Comparison of ENCODE assay signal across 17 cellular contexts in the genomic region with DNA sequence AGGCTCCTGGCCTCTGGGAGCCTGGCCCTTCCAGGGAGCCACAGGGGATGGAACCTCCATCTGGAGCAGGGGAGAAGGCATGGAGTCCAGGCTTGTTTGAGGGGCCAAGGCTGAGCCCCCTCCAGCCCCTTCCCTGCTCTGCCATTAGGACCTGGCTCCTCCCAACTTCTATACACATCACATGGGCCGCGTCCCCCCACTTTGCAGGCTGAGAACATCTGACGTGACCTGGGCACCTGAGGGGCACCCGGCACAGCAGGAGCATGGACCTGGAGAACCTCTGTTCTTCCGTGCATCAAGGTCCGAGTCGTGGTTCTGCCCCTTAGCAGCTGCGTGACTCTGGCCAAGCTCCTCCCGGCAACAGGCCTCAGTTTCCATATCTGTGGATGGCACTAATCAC. TPM values are rescaled to one million over a fixed set of nuclear protein-coding genes. Genes with fewer than 3 reads are reported as not detected.
DNase-seq lines count a peak whose midpoint lies in the region; ATAC-seq and TF ChIP-seq lines count a peak whose summit lies in the region.
"Had no signal": no experiment of that assay in that cellular context is flagged by ENCODE, and none has a peak within 500 bp of the region (broad histone marks: within the 10 kb centered on the region; RNA-seq: fewer than 3 reads in every experiment).

No MANE protein-coding gene starts in this region.

- no peak overlapping the region for H2BK5ac ChIP-seq in H9 (ENCODE audit: insufficient read length, low read length)

- no peak overlapping the region for H4K5ac ChIP-seq in H9 (ENCODE audit: insufficient read length, low read depth, low read length)

- H3K9me3 ChIP-seq in WERI-Rb-1 (ENCODE audit: severe bottlenecking) (no peaks in the 10 kb centered on the region), lower lobe of right lung (no peaks in the 10 kb centered on the region), aorta (ENCODE audit: control insufficient read depth, low read length) (no peaks in the 10 kb centered on the region), H9 (ENCODE audit: control insufficient read depth, low read depth, low read length) (no peaks in the 10 kb centered on the region)
- H3K9me3 ChIP-seq: Caco-2 had no signal

- H2BK120ac ChIP-seq in H9 (ENCODE audit: low read depth, low read length, poor library complexity, severe bottlenecking) = no peak overlapping the region

- H3K36me3 ChIP-seq in WERI-Rb-1 (no peaks in the 10 kb centered on the region), lower lobe of right lung (no peaks in the 10 kb centered on the region), aorta (ENCODE audit: control insufficient read depth in 1 of 2, insufficient read depth in 2 of 2, low read length in 1 of 2) (no peaks in the 10 kb centered on the region)

- peak; percentile 15 for DNase-seq in left cardiac atrium
- no peak for DNase-seq in Right ventricle myocardium superior
- no peak for DNase-seq in WERI-Rb-1
- peak; percentile 33 for DNase-seq in lower lobe of right lung
- DNase-seq in aorta = peak in 1 of 2 donors; percentile 34
- no peak for DNase-seq in H9
- DNase-seq in activated CD4-positive, alpha-beta T cell treated with anti-CD3 and anti-CD28 coated beads, Interleukin-2, amount 10 ng/mL, durations not matched to agents 24 days and 14 days = no peak
- DNase-seq: 8988T; C1 segment of cervical spinal cord; Caco-2; CD4-positive, CD25-positive, alpha-beta regulatory T cell; GM23248; HFFc6 had no signal

- H3K36me3 Mint-ChIP-seq in H9 (ENCODE audit: insufficient read depth in 1 of 3, low read depth in 3 of 3) = no peaks in the 10 kb centered on the region
- no peaks in the 10 kb centered on the region for H3K36me3 Mint-ChIP-seq in activated CD4-positive, alpha-beta T cell treated with anti-CD3 and anti-CD28 coated beads, Interleukin-2, amount 10 ng/mL, durations not matched to agents 24 days and 14 days (ENCODE audit: low read depth)
- H3K36me3 Mint-ChIP-seq: CD4-positive, CD25-positive, alpha-beta regulatory T cell had no signal

- no peak overlapping the region for H2BK20ac ChIP-seq in H9 (ENCODE audit: low read depth, low read length, poor library complexity, severe bottlenecking)

- H2AFZ ChIP-seq in H9 (ENCODE audit: low read length) = no peak overlapping the region
- H2AFZ ChIP-seq: GM23248 had no signal

- WGBS in aorta, 2 donors = 90 to 96% methylated on average over 9 of the region's 9 CpGs
- no CpG with 5 or more reads among the region's 9 CpGs for WGBS in H9 (ENCODE audit: extremely low coverage, insufficient read length, low lambda C conversion rate)

- H3K4me2 ChIP-seq in H9 (ENCODE audit: insufficient read depth, insufficient read length, low read length) = no peak overlapping the region

- peak overlapping the region; percentile 79 for H3K27ac ChIP-seq in WERI-Rb-1
- no peak overlapping the region for H3K27ac ChIP-seq in lower lobe of right lung
- H3K27ac ChIP-seq in aorta (ENCODE audit: low read depth in 1 of 2, low read length in 2 of 2) = no peak overlapping the region
- no peak overlapping the region for H3K27ac ChIP-seq in H9 (ENCODE audit: insufficient read length, low read depth, low read length)
- H3K27ac ChIP-seq: GM23248 had no signal

- no peaks in the 10 kb centered on the region for H3K9me3 Mint-ChIP-seq in H9
- no peaks in the 10 kb centered on the region for H3K9me3 Mint-ChIP-seq in activated CD4-positive, alpha-beta T cell treated with anti-CD3 and anti-CD28 coated beads, Interleukin-2, amount 10 ng/mL, durations not matched to agents 24 days and 14 days
- H3K9me3 Mint-ChIP-seq: CD4-positive, CD25-positive, alpha-beta regulatory T cell; HFFc6 had no signal

- H4K8ac ChIP-seq in H9 (replicated peaks; ENCODE audit: insufficient read length, low read depth, low read length) = no peak overlapping the region

- no peak overlapping the region for H3K4ac ChIP-seq in H9 (ENCODE audit: low read depth, low read length)

- H3K23ac ChIP-seq in H9 (ENCODE audit: insufficient read length, low read depth, low read length) = no peak overlapping the region

- no peak overlapping the region for H3K56ac ChIP-seq in H9 (ENCODE audit: insufficient read length, low read depth, low read length)

- H2BK15ac ChIP-seq in H9 (ENCODE audit: low read depth, low read length) = no peak overlapping the region

- ATAC-seq in left cardiac atrium (no peak), Right ventricle myocardium superior (ENCODE audit: poor library complexity) (no peak), lower lobe of right lung (no peak), aorta (ENCODE audit: low FRiP score) (peak; percentile 9), GM18498 (IDR thresholded peaks at IDR 0.05; ENCODE audit: unreplicated experiment) (no peak)
- ATAC-seq: HCT116 had no signal

- H3K27me3 ChIP-seq in WERI-Rb-1 (ENCODE audit: insufficient read depth, low read depth, severe bottlenecking) (no peaks in the 10 kb centered on the region), lower lobe of right lung (ENCODE audit: low read depth) (peaks cover 21% of the 10 kb centered on the region), aorta (ENCODE audit: control insufficient read depth in 1 of 2, insufficient read depth in 2 of 2, low read length in 1 of 2) (no peaks in the 10 kb centered on the region), H9 (ENCODE audit: insufficient read depth, low read length) (no peaks in the 10 kb centered on the region)

- no peaks in the 10 kb centered on the region for H3K23me2 ChIP-seq in H9 (ENCODE audit: insufficient read length, low read depth, low read length, poor library complexity, severe bottlenecking)

- H3K4me1 Mint-ChIP-seq in H9 = peaks cover 22 to 26% of the 10 kb centered on the region in 2 experiments
- H3K4me1 Mint-ChIP-seq in activated CD4-positive, alpha-beta T cell treated with anti-CD3 and anti-CD28 coated beads, Interleukin-2, amount 10 ng/mL, durations not matched to agents 24 days and 14 days = no peaks in the 10 kb centered on the region

- H3K79me2 ChIP-seq in H9 (ENCODE audit: insufficient read depth, low read length) = no peaks in the 10 kb centered on the region

- TF ChIP-seq CTCF in WERI-Rb-1 (IDR thresholded peaks at IDR 0.05; ENCODE audit: low read depth, low read length) = no peak
- TF ChIP-seq CTCF in lower lobe of right lung (IDR thresholded peaks at IDR 0.05) = no peak
- no peak for TF ChIP-seq CTCF in H9 (conservative IDR thresholded peaks at IDR 0.05)

- no peak overlapping the region for H2AK5ac ChIP-seq in H9 (ENCODE audit: insufficient read length, low read length)

- H3K9ac ChIP-seq in H9 (ENCODE audit: extremely low read depth, insufficient read length, low read length) = no peak overlapping the region
- H3K9ac ChIP-seq: GM23248 had no signal

- no peak overlapping the region for H4K91ac ChIP-seq in H9 (ENCODE audit: insufficient read length, low read depth, low read length)

- H3T11ph ChIP-seq in H9 (ENCODE audit: low read length) = no peak overlapping the region

- no peak overlapping the region for H2BK12ac ChIP-seq in H9 (ENCODE audit: insufficient read length, low read depth, low read length)

- H3K18ac ChIP-seq in H9 (ENCODE audit: insufficient read length, low read depth, low read length) = no peak overlapping the region

- peaks cover 5% of the 10 kb centered on the region for H3K4me1 ChIP-seq in lower lobe of right lung
- no peaks in the 10 kb centered on the region for H3K4me1 ChIP-seq in aorta (ENCODE audit: control insufficient read depth in 1 of 2, insufficient read depth in 2 of 2, low read length in 2 of 2)
- H3K4me1 ChIP-seq in H9 (ENCODE audit: insufficient read depth, low read length) = no peaks in the 10 kb centered on the region; the same call in 1 of the 2 replicates
- H3K4me1 ChIP-seq: Caco-2 had no signal

- H3K27ac Mint-ChIP-seq in H9 = no peak overlapping the region
- H3K27ac Mint-ChIP-seq in activated CD4-positive, alpha-beta T cell treated with anti-CD3 and anti-CD28 coated beads, Interleukin-2, amount 10 ng/mL, durations not matched to agents 24 days and 14 days = no peak overlapping the region
- H3K27ac Mint-ChIP-seq: CD4-positive, CD25-positive, alpha-beta regulatory T cell; HFFc6 had no signal

- H3K4me3 Mint-ChIP-seq in H9 = no peak overlapping the region
- no peak overlapping the region for H3K4me3 Mint-ChIP-seq in activated CD4-positive, alpha-beta T cell treated with anti-CD3 and anti-CD28 coated beads, Interleukin-2, amount 10 ng/mL, durations not matched to agents 24 days and 14 days
- H3K4me3 Mint-ChIP-seq: CD4-positive, CD25-positive, alpha-beta regulatory T cell; HFFc6 had no signal

- H3K14ac ChIP-seq in H9 (ENCODE audit: insufficient read depth, low read length) = no peak overlapping the region

- no peaks in the 10 kb centered on the region for H4K20me1 ChIP-seq in H9 (ENCODE audit: control insufficient read depth, insufficient read depth, insufficient read length)

- intact Hi-C loops in left cardiac atrium (cut with DNase I) = no loop called here
- intact Hi-C loops in Right ventricle myocardium superior (cut with DNase I) = no loop called here
- intact Hi-C loops in lower lobe of right lung (cut with DNase I) = no loop called here
- intact Hi-C loops in aorta (cut with DNase I) = no loop called here
- intact Hi-C loops in activated CD4-positive, alpha-beta T cell treated with anti-CD3 and anti-CD28 coated beads, Interleukin-2, amount 10 ng/mL, durations not matched to agents 24 days and 14 days (cut with micrococcal nuclease) = no loop called here

- H3K79me1 ChIP-seq in H9 (ENCODE audit: insufficient read depth, low read depth, low read length, poor library complexity, severe bottlenecking) = no peaks in the 10 kb centered on the region

- H3K27me3 Mint-ChIP-seq in H9 (ENCODE audit: low read depth) = peaks cover 11% of the 10 kb centered on the region
- H3K27me3 Mint-ChIP-seq in activated CD4-positive, alpha-beta T cell treated with anti-CD3 and anti-CD28 coated beads, Interleukin-2, amount 10 ng/mL, durations not matched to agents 24 days and 14 days = peaks cover 6% of the 10 kb centered on the region

- H3K4me3 ChIP-seq in WERI-Rb-1 (ENCODE audit: low read depth, low read length) (no peak overlapping the region), lower lobe of right lung (no peak overlapping the region), aorta (ENCODE audit: low read length in 2 of 2) (no peak overlapping the region)
- H3K4me3 ChIP-seq: GM23248 had no signal

RNA-seq across cellular contexts. Expression of a gene that starts 3.9 kb away (rescaled TPM):
- total RNA-seq in left cardiac atrium = under 1 TPM in 1 of 2 donors, not detected in 1; 0.08 TPM
- total RNA-seq in Right ventricle myocardium superior = not detected
- not detected for total RNA-seq in lower lobe of right lung
- under 1 TPM in 1 of 2 donors, not detected in 1; 0.19 TPM for total RNA-seq in aorta
- not detected for polyA plus RNA-seq in aorta
- 0.17 and 0.39 TPM in 2 replicates for total RNA-seq in H9 (2021)
- 0.05 TPM in 1 of 2 replicates, not detected in the other for total RNA-seq in activated CD4-positive, alpha-beta T cell treated with anti-CD3 and anti-CD28 coated beads, Interleukin-2, amount 10 ng/mL, durations not matched to agents 24 days and 14 days
- total RNA-seq: A673, Caco-2, GM23248 had no signal
- polyA plus RNA-seq: AG04450, GM23248 had no signal

RNA-seq across cellular contexts. Expression of a gene that starts 18.1 kb away (rescaled TPM):
- total RNA-seq in left cardiac atrium (10 to 100 TPM; 58.8 to 67.2 TPM), Right ventricle myocardium superior (42.7 TPM), lower lobe of right lung (106 TPM), aorta (100 to 1,000 TPM in 1 of 2 donors, 10 to 100 TPM in 1; 95.1 to 115 TPM), H9 (2021) (105 and 107 TPM in 2 replicates)
- polyA plus RNA-seq in aorta = 100 to 1,000 TPM in 1 of 2 donors, 10 to 100 TPM in 1; 48.0 to 110 TPM
- 157 and 162 TPM in 2 replicates for total RNA-seq in activated CD4-positive, alpha-beta T cell treated with anti-CD3 and anti-CD28 coated beads, Interleukin-2, amount 10 ng/mL, durations not matched to agents 24 days and 14 days

RNA-seq across cellular contexts. Expression of a gene that starts 20.1 kb away (rescaled TPM):
- total RNA-seq in left cardiac atrium (not detected), Right ventricle myocardium superior (not detected), lower lobe of right lung (not detected), aorta (not detected), H9 (2021) (0.70 and 0.77 TPM in 2 replicates)
- not detected for polyA plus RNA-seq in aorta
- total RNA-seq in activated CD4-positive, alpha-beta T cell treated with anti-CD3 and anti-CD28 coated beads, Interleukin-2, amount 10 ng/mL, durations not matched to agents 24 days and 14 days = not detected in 2 replicates
- total RNA-seq: A673; CD4-positive, CD25-positive, alpha-beta regulatory T cell; GM23248; HFFc6 had no signal
- polyA plus RNA-seq: AG04450; CD4-positive, CD25-positive, alpha-beta regulatory T cell; GM23248 had no signal

RNA-seq across cellular contexts. Expression of a gene that starts 41.1 kb away (rescaled TPM):
- total RNA-seq in left cardiac atrium (1 to 10 TPM; 6.1 to 6.4 TPM), Right ventricle myocardium superior (4.3 TPM), lower lobe of right lung (11.6 TPM), aorta (1 to 10 TPM; 3.1 to 3.9 TPM), H9 (2021) (6.6 and 6.8 TPM in 2 replicates)
- under 1 TPM; 0.56 to 0.63 TPM for polyA plus RNA-seq in aorta
- 7.6 and 8.3 TPM in 2 replicates for total RNA-seq in activated CD4-positive, alpha-beta T cell treated with anti-CD3 and anti-CD28 coated beads, Interleukin-2, amount 10 ng/mL, durations not matched to agents 24 days and 14 days
- polyA plus RNA-seq: AG04450, GM23248 had no signal

RNA-seq across cellular contexts. Expression of a gene that starts 57.4 kb away (rescaled TPM):
- total RNA-seq in left cardiac atrium (10 to 100 TPM; 16.4 to 21.8 TPM), Right ventricle myocardium superior (13.9 TPM), lower lobe of right lung (20.3 TPM), aorta (10 to 100 TPM; 19.4 to 20.9 TPM), H9 (2021) (16.9 and 17.0 TPM in 2 replicates)
- polyA plus RNA-seq in aorta = 100 to 1,000 TPM in 1 of 2 donors, 10 to 100 TPM in 1; 26.2 to 121 TPM
- 15.1 and 18.5 TPM in 2 replicates for total RNA-seq in activated CD4-positive, alpha-beta T cell treated with anti-CD3 and anti-CD28 coated beads, Interleukin-2, amount 10 ng/mL, durations not matched to agents 24 days and 14 days

Comparison
In these comparisons a context has a peak if more than half of its experiments do, and no peak if none do; other contexts are left out.
1. DNase-seq: peak in left cardiac atrium (single experiment) and lower lobe of right lung (single experiment); none in Right ventricle myocardium superior (single experiment), WERI-Rb-1 (single experiment), H9 (single experiment) and activated CD4-positive, alpha-beta T cell treated with anti-CD3 and anti-CD28 coated beads, Interleukin-2, amount 10 ng/mL, durations not matched to agents 24 days and 14 days (single experiment).